Comparison of ENCODE assay signal across 1 cellular context in the genomic region with DNA sequence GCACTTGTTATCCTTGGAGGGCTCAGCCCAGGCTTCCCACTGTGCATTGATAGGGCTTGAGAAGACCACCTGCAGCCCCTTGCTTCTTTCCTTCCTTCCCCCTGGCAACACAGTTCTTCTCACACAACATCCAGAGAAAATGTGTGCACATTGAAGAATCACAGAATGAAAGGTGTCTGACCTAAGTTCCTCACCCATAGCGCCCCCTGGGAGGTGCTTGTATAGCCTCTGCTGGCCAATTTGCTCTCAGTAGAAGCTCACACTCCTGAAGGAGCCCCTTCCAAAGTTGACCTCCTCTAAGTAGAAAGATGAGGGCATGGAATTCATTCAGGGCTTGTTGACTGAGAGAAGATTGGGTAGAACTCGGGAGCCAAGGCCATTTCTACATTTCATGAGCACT.
TF ChIP-seq lines count a peak whose summit lies in the region.

No MANE protein-coding gene starts in this region.

TF ChIP-seq in neural cell, 6 proteins besides CTCF, POLR2A, EP300 and RAD21 (continued from another document):
- TF ChIP-seq, protein P1, sequence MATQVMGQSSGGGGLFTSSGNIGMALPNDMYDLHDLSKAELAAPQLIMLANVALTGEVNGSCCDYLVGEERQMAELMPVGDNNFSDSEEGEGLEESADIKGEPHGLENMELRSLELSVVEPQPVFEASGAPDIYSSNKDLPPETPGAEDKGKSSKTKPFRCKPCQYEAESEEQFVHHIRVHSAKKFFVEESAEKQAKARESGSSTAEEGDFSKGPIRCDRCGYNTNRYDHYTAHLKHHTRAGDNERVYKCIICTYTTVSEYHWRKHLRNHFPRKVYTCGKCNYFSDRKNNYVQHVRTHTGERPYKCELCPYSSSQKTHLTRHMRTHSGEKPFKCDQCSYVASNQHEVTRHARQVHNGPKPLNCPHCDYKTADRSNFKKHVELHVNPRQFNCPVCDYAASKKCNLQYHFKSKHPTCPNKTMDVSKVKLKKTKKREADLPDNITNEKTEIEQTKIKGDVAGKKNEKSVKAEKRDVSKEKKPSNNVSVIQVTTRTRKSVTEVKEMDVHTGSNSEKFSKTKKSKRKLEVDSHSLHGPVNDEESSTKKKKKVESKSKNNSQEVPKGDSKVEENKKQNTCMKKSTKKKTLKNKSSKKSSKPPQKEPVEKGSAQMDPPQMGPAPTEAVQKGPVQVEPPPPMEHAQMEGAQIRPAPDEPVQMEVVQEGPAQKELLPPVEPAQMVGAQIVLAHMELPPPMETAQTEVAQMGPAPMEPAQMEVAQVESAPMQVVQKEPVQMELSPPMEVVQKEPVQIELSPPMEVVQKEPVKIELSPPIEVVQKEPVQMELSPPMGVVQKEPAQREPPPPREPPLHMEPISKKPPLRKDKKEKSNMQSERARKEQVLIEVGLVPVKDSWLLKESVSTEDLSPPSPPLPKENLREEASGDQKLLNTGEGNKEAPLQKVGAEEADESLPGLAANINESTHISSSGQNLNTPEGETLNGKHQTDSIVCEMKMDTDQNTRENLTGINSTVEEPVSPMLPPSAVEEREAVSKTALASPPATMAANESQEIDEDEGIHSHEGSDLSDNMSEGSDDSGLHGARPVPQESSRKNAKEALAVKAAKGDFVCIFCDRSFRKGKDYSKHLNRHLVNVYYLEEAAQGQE (IDR thresholded peaks at IDR 0.05; ENCODE audit: borderline replicate concordance): no peak
- TF ChIP-seq TAF1 (IDR thresholded peaks at IDR 0.05; ENCODE audit: low read depth) (no peak), SMC3 (conservative IDR thresholded peaks at IDR 0.05; ENCODE audit: poor library complexity) (no peak), MXI1 (conservative IDR thresholded peaks at IDR 0.05; ENCODE audit: poor library complexity, severe bottlenecking) (no peak), EZH2 (IDR thresholded peaks at IDR 0.05; ENCODE audit: borderline replicate concordance, insufficient read depth, low read length, poor library complexity, severe bottlenecking) (no peak)
